Comparison of ENCODE assay signal across 7 cellular contexts in the genomic region with DNA sequence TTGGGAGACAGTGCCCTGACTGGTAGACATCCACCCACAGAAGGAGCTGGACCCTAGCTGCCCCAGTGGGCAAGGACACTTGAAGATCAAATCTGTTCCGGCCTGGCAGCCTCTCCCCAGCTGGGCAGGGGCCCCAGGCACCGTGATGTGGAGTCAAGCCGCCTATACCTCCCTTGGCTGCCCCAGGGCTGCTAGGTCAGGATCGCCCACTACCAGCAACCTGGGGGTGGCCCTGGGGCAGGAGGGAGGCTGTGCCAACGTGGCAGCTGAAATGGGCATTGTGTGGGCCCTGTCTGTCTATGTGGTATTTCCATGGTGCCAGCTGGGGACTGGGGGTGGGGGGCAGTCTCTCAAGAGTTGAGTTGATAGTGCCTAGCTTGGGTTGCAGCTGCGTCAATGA. TPM values are rescaled to one million over a fixed set of nuclear protein-coding genes. Genes with fewer than 3 reads are reported as not detected.
DNase-seq lines count a peak whose midpoint lies in the region; ATAC-seq and TF ChIP-seq lines count a peak whose summit lies in the region.

No MANE protein-coding gene starts in this region.

- H3K4me1 ChIP-seq in HUES64 (ENCODE audit: insufficient read depth, low read length) (peaks cover 8% of the 10 kb centered on the region; the same call in 1 of the 2 replicates), stomach smooth muscle (ENCODE audit: control insufficient read depth, insufficient read depth, low read length) (peaks cover 57% of the 10 kb centered on the region)

- H3K36me3 ChIP-seq in HUES64 (ENCODE audit: insufficient read depth, low read length) (0 out of 2 replicates have a peak, but pooled peaks cover 4% of the 10 kb centered on the region), stomach smooth muscle (ENCODE audit: control insufficient read depth in 2 of 2, insufficient read depth in 2 of 2, low read length in 2 of 2) (peaks cover 16 to 23% of the 10 kb centered on the region in 2 donors)

- ATAC-seq in left colon (peak; percentile 3), HG03280 (IDR thresholded peaks at IDR 0.05; ENCODE audit: unreplicated experiment) (no peak)

- H3K27me3 ChIP-seq in HUES64 (ENCODE audit: insufficient read depth, low read length) = no peaks in the 10 kb centered on the region
- no peaks in the 10 kb centered on the region for H3K27me3 ChIP-seq in stomach smooth muscle (ENCODE audit: control insufficient read depth in 1 of 2, insufficient read depth in 2 of 2, low read length in 2 of 2)

- intact Hi-C loops in left colon (cut with DNase I, micrococcal nuclease) = loop anchor here in 1 of 2 donors (10.0 kb wide), 1 partner anchor 199 kb away; no protein-coding TSS in a partner anchor

- peak overlapping the region; percentile 67 for H3K9ac ChIP-seq in HUES64 (ENCODE audit: low read depth, low read length)
- H3K9ac ChIP-seq in stomach smooth muscle (ENCODE audit: low read length in 2 of 2) = peak overlapping the region; percentile 87 to 88

- TF ChIP-seq CTCF in astrocyte of the cerebellum (IDR thresholded peaks at IDR 0.05; ENCODE audit: low read depth, low read length, missing control alignments) = no peak

- in situ Hi-C loops in astrocyte of the cerebellum (cut with HindIII; ENCODE audit: low sequenced_read_pairs) = no loop called here

- DNase-seq in astrocyte of the cerebellum (ENCODE audit: low read depth) (no peak), left colon (no peak), NCI-H226 (no peak)
- DNase-seq in activated CD4-positive, CD25-positive, alpha-beta regulatory T cell (lab: John Stamatoyannopoulos, UW) = no peak

- WGBS in HUES64 = 54% methylated on average over 6 of the region's 6 CpGs

- H3K9me3 ChIP-seq in HUES64 (ENCODE audit: insufficient read depth, low read depth, low read length) = no peaks in the 10 kb centered on the region
- H3K9me3 ChIP-seq in stomach smooth muscle (ENCODE audit: control insufficient read depth in 2 of 2, low read length in 2 of 2) = no peaks in the 10 kb centered on the region

- H3K27ac ChIP-seq in HUES64 (ENCODE audit: low read depth, low read length) (no peak overlapping the region), stomach smooth muscle (ENCODE audit: low read length) (peak overlapping the region; percentile 88)

- H3K4me3 ChIP-seq in HUES64 (ENCODE audit: low read length) (peak overlapping the region; percentile 93), astrocyte of the cerebellum (ENCODE audit: low read depth, low read length) (peak overlapping the region; percentile 82), stomach smooth muscle (ENCODE audit: low read length in 2 of 2) (peak overlapping the region; percentile 95 to 96)

RNA-seq across cellular contexts. Expression of a gene that starts 0.9 kb away (rescaled TPM):
- 12.5 TPM for polyA plus RNA-seq in HUES64 (2013, experiment 1 of 2)
- polyA plus RNA-seq in HUES64 (2013, experiment 2 of 2) = 15.5 TPM
- total RNA-seq in left colon = 10 to 100 TPM; 59.5 to 71.4 TPM

RNA-seq across cellular contexts. Expression of a gene that starts 33.9 kb away (rescaled TPM):
- polyA plus RNA-seq in HUES64 (2013, experiment 1 of 2) = 5.8 TPM
- 6.7 TPM for polyA plus RNA-seq in HUES64 (2013, experiment 2 of 2)
- total RNA-seq in left colon = under 1 TPM; 0.70 to 0.92 TPM

RNA-seq across cellular contexts. Expression of a gene that starts 40.2 kb away (rescaled TPM):
- 10.5 TPM for polyA plus RNA-seq in HUES64 (2013, experiment 1 of 2)
- 11.7 TPM for polyA plus RNA-seq in HUES64 (2013, experiment 2 of 2)
- total RNA-seq in left colon = 100 to 1,000 TPM; 130 to 170 TPM

RNA-seq across cellular contexts. Expression of a gene that starts 54.4 kb away (rescaled TPM):
- 10.4 TPM for polyA plus RNA-seq in HUES64 (2013, experiment 1 of 2)
- 12.4 TPM for polyA plus RNA-seq in HUES64 (2013, experiment 2 of 2)
- 10 to 100 TPM; 30.6 to 34.3 TPM for total RNA-seq in left colon
